In genomic region chr16:24848065-24848464, GRCh38 we compare ENCODE assay signal across 14 cellular contexts. TPM values are rescaled to one million over a fixed set of nuclear protein-coding genes. Genes with fewer than 3 reads are reported as not detected.
DNase-seq lines count a peak whose midpoint lies in the region; TF ChIP-seq lines count a peak whose summit lies in the region.
"Had no signal": no experiment of that assay in that cellular context is flagged by ENCODE, and none has a peak within 500 bp of the region (broad histone marks: within the 10 kb centered on the region; RNA-seq: fewer than 3 reads in every experiment).

No MANE protein-coding gene starts in this region.

- H3F3A ChIP-seq in SK-N-SH (replicated peaks; ENCODE audit: insufficient read depth) = peaks cover 22% of the 10 kb centered on the region

- H3K4me3 Mint-ChIP-seq in T-helper 2 cell treated with Interferon-gamma antibody and Interleukin-4, amounts not matched to agents 5 μg/mL and 100 μg/mL, for 36 hours = no peak overlapping the region
- H3K4me3 Mint-ChIP-seq: brain, T-cell had no signal

- H3K27ac ChIP-seq in SK-N-SH (ENCODE audit: low read depth in 2 of 2, low read length in 1 of 2) = no peak overlapping the region

- H3K9me3 ChIP-seq in SK-N-SH = no peaks in the 10 kb centered on the region

- no peak overlapping the region for H2AFZ ChIP-seq in SK-N-SH (ENCODE audit: low read depth)

- peaks cover 2 to 12% of the 10 kb centered on the region in 2 experiments; a peak in 2 of 4 replicates for H3K4me1 ChIP-seq in SK-N-SH (ENCODE audit: control insufficient read depth in 1 of 2, insufficient read depth in 2 of 2, low read depth in 1 of 2, low read length in 1 of 2)

- peak; percentile 76 for DNase-seq in H4 (ENCODE audit: low spot score)
- DNase-seq in SK-N-SH = no peak
- DNase-seq in epithelial cell of esophagus (ENCODE audit: low read depth) = peak; percentile 71
- DNase-seq in retinal pigment epithelial cell (ENCODE audit: low read depth) = peak; percentile 39
- DNase-seq in 8988T = no peak
- no peak for DNase-seq in foreskin melanocyte
- DNase-seq in D341Med (ENCODE audit: low spot score) = no peak
- no peak for DNase-seq in T-helper 2 cell treated with Interferon-gamma antibody and Interleukin-4, amounts not matched to agents 5 μg/mL and 100 μg/mL, for 36 hours (ENCODE audit: low spot score)
- DNase-seq: activated CD4-positive, alpha-beta T cell treated with anti-CD3 and anti-CD28 coated beads, Interleukin-2, amount 50 U/mL, for 1 hour; MV-4-11; T-cell had no signal

- H3K79me2 ChIP-seq in SK-N-SH (ENCODE audit: insufficient read depth) = no peaks in the 10 kb centered on the region

- H3K27me3 ChIP-seq in SK-N-SH (ENCODE audit: insufficient read depth) = no peaks in the 10 kb centered on the region

- no peak for TF ChIP-seq RAD21 in SK-N-SH (IDR thresholded peaks at IDR 0.05; ENCODE audit: low read length)

- H3K4me3 ChIP-seq in SK-N-SH (ENCODE audit: low read depth in 2 of 2, low read length in 1 of 2) = no peak overlapping the region
- no peak overlapping the region for H3K4me3 ChIP-seq in epithelial cell of esophagus (ENCODE audit: low read length)
- no peak overlapping the region for H3K4me3 ChIP-seq in retinal pigment epithelial cell (ENCODE audit: low read length)
- H3K4me3 ChIP-seq: lung had no signal

- TF ChIP-seq CTCF in SK-N-SH (IDR thresholded peaks at IDR 0.05) (no peak), epithelial cell of esophagus (IDR thresholded peaks at IDR 0.05; ENCODE audit: insufficient read depth, low read depth, low read length, missing control alignments) (no peak), retinal pigment epithelial cell (conservative IDR thresholded peaks at IDR 0.05; ENCODE audit: low read depth, low read length) (no peak)

- POLR2A ChIA-PET in SK-N-SH (lab: Yijun Ruan, JAX) = no interaction called here

- peak in 1 of 2 experiments; percentile 34; a peak in 1 of 4 replicates for TF ChIP-seq EP300 in SK-N-SH (IDR thresholded peaks at IDR 0.05; ENCODE audit: borderline replicate concordance in 1 of 2, low read depth in 1 of 2, low read length in 1 of 2)

- H3K36me3 ChIP-seq in SK-N-SH (replicated peaks in 1 of 2; ENCODE audit: control insufficient read depth in 1 of 2, insufficient read depth in 2 of 2, low read length in 1 of 2) = no peaks in the 10 kb centered on the region

- H3K4me2 ChIP-seq in SK-N-SH = no peak overlapping the region

- no peaks in the 10 kb centered on the region for H3K36me3 Mint-ChIP-seq in T-helper 2 cell treated with Interferon-gamma antibody and Interleukin-4, amounts not matched to agents 5 μg/mL and 100 μg/mL, for 36 hours (ENCODE audit: low read depth)
- H3K36me3 Mint-ChIP-seq: brain had no signal

- no peak overlapping the region for H3K27ac Mint-ChIP-seq in T-helper 2 cell treated with Interferon-gamma antibody and Interleukin-4, amounts not matched to agents 5 μg/mL and 100 μg/mL, for 36 hours
- H3K27ac Mint-ChIP-seq: activated T-helper 2 cell treated with anti-CD3 and anti-CD28 coated beads, Interferon-gamma antibody, Interleukin-2, Interleukin-4, amounts not matched to agents 10 μg/mL and 5 μg/mL and 100 μg/mL, durations not matched to agents 14 hours and 24 hours and 36 hours; T-cell had no signal

- no peaks in the 10 kb centered on the region for H3K9me3 Mint-ChIP-seq in T-helper 2 cell treated with Interferon-gamma antibody and Interleukin-4, amounts not matched to agents 5 μg/mL and 100 μg/mL, for 36 hours
- H3K9me3 Mint-ChIP-seq: activated T-helper 2 cell treated with anti-CD3 and anti-CD28 coated beads, Interferon-gamma antibody, Interleukin-2, Interleukin-4, amounts not matched to agents 10 μg/mL and 5 μg/mL and 100 μg/mL, durations not matched to agents 14 hours and 24 hours and 36 hours; T-cell had no signal

- peaks cover 18% of the 10 kb centered on the region for H3K4me1 Mint-ChIP-seq in T-helper 2 cell treated with Interferon-gamma antibody and Interleukin-4, amounts not matched to agents 5 μg/mL and 100 μg/mL, for 36 hours (ENCODE audit: low read depth)
- H3K4me1 Mint-ChIP-seq: brain had no signal

- H4K20me1 ChIP-seq in SK-N-SH (ENCODE audit: insufficient read depth) = no peaks in the 10 kb centered on the region

- CTCF ChIA-PET in SK-N-SH (lab: Yijun Ruan, JAX) = interaction anchor here (1.0 kb wide), 1 partner anchor 8 kb away, joined by 3 read pairs; no protein-coding TSS in a partner anchor

- no peak overlapping the region for H3K9ac ChIP-seq in SK-N-SH

- H3K9me2 ChIP-seq in SK-N-SH = no peaks in the 10 kb centered on the region

- H3K27me3 Mint-ChIP-seq in T-helper 2 cell treated with Interferon-gamma antibody and Interleukin-4, amounts not matched to agents 5 μg/mL and 100 μg/mL, for 36 hours (ENCODE audit: low read depth) = no peaks in the 10 kb centered on the region
- H3K27me3 Mint-ChIP-seq: T-cell had no signal

- 35% methylated on average over 5 of the region's 5 CpGs for WGBS in SK-N-SH (ENCODE audit: low lambda C conversion rate)

TF ChIP-seq in SK-N-SH, 30 proteins besides CTCF, POLR2A, EP300 and RAD21 (continues in another document):
- TF ChIP-seq GATA2 (CRISPR knock-in tag; IDR thresholded peaks at IDR 0.05) = no peak
- TF ChIP-seq TAF1 (IDR thresholded peaks at IDR 0.05; ENCODE audit: borderline replicate concordance, low read depth, low read length) = no peak
- TF ChIP-seq TCF12 (IDR thresholded peaks at IDR 0.05) = no peak
- TF ChIP-seq, protein P1, sequence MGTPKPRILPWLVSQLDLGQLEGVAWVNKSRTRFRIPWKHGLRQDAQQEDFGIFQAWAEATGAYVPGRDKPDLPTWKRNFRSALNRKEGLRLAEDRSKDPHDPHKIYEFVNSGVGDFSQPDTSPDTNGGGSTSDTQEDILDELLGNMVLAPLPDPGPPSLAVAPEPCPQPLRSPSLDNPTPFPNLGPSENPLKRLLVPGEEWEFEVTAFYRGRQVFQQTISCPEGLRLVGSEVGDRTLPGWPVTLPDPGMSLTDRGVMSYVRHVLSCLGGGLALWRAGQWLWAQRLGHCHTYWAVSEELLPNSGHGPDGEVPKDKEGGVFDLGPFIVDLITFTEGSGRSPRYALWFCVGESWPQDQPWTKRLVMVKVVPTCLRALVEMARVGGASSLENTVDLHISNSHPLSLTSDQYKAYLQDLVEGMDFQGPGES (IDR thresholded peaks at IDR 0.05; ENCODE audit: low read depth, low read length) = no peak
- 0 out of 2 replicates have a peak, but pooled peaks have one; percentile 27 for TF ChIP-seq TEAD4 (IDR thresholded peaks at IDR 0.05; ENCODE audit: borderline replicate concordance, insufficient read depth)
- no peak for TF ChIP-seq POLR2AphosphoS5 (IDR thresholded peaks at IDR 0.05; ENCODE audit: low read depth, low read length)
- TF ChIP-seq, protein P2, sequence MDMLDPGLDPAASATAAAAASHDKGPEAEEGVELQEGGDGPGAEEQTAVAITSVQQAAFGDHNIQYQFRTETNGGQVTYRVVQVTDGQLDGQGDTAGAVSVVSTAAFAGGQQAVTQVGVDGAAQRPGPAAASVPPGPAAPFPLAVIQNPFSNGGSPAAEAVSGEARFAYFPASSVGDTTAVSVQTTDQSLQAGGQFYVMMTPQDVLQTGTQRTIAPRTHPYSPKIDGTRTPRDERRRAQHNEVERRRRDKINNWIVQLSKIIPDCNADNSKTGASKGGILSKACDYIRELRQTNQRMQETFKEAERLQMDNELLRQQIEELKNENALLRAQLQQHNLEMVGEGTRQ (IDR thresholded peaks at IDR 0.05; ENCODE audit: borderline replicate concordance, low read depth, low read length) = no peak
- TF ChIP-seq ELF1 (IDR thresholded peaks at IDR 0.05) = no peak
- TF ChIP-seq FOXM1 (IDR thresholded peaks at IDR 0.05; ENCODE audit: low read depth) = no peak
- TF ChIP-seq JUND (IDR thresholded peaks at IDR 0.05) = peak; percentile 48
- TF ChIP-seq SIN3A (IDR thresholded peaks at IDR 0.05; ENCODE audit: borderline replicate concordance, low read depth, low read length) = no peak
- peak; percentile 69; the same call in 1 of the 2 replicates for TF ChIP-seq FOSL2 (IDR thresholded peaks at IDR 0.05; ENCODE audit: borderline replicate concordance, low read depth)
- TF ChIP-seq YY1 (IDR thresholded peaks at IDR 0.05; ENCODE audit: low read depth) = no peak
- TF ChIP-seq, protein P3, sequence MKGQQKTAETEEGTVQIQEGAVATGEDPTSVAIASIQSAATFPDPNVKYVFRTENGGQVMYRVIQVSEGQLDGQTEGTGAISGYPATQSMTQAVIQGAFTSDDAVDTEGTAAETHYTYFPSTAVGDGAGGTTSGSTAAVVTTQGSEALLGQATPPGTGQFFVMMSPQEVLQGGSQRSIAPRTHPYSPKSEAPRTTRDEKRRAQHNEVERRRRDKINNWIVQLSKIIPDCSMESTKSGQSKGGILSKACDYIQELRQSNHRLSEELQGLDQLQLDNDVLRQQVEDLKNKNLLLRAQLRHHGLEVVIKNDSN (IDR thresholded peaks at IDR 0.05; ENCODE audit: borderline replicate concordance, low read depth) = no peak
- TF ChIP-seq RFX5 (IDR thresholded peaks at IDR 0.05; ENCODE audit: low read length) = no peak
- no peak for TF ChIP-seq PBX3 (IDR thresholded peaks at IDR 0.05)
- TF ChIP-seq RXRA (IDR thresholded peaks at IDR 0.05; ENCODE audit: borderline replicate concordance, low read depth) = no peak
- TF ChIP-seq MAX (IDR thresholded peaks at IDR 0.05; ENCODE audit: low read depth) = peak; percentile 64; the same call in 1 of the 2 replicates

RNA-seq across cellular contexts. Expression of gene SLC5A11, which starts 2.3 kb away (rescaled TPM):
- 0.50 TPM in 1 of 2 replicates, not detected in the other for total RNA-seq in H4 (2014; rRNA removed; shearing (Covaris generic))
- polyA plus RNA-seq in SK-N-SH (2012; rRNA removed) = 0.10 TPM in 1 of 2 replicates, not detected in the other
- polyA plus RNA-seq in SK-N-SH (2012; cell fraction: cytosol; rRNA removed) = 0.01 and 0.03 TPM in 2 replicates
- 0.35 and 0.50 TPM in 2 replicates for polyA plus RNA-seq in SK-N-SH (2012; cell fraction: nucleus; rRNA removed)
- total RNA-seq: activated T-helper 2 cell treated with anti-CD3 and anti-CD28 coated beads, Interferon-gamma antibody, Interleukin-2, Interleukin-4, amounts not matched to agents 10 μg/mL and 5 μg/mL and 100 μg/mL, durations not matched to agents 14 hours and 24 hours and 36 hours had no signal

Comparison
In these comparisons a context has a peak if more than half of its experiments do, and no peak if none do; other contexts are left out.
1. DNase-seq: peak in H4 (single experiment), epithelial cell of esophagus (single experiment) and retinal pigment epithelial cell (single experiment); none in SK-N-SH (single experiment), 8988T (single experiment), foreskin melanocyte (single experiment), D341Med (single experiment) and T-helper 2 cell treated with Interferon-gamma antibody and Interleukin-4, amounts not matched to agents 5 μg/mL and 100 μg/mL, for 36 hours (single experiment).